In genomic region chr7:26136831-26137230, GRCh38 we compare ENCODE assay signal across 31 cellular contexts.
"Had no signal": no experiment of that assay in that cellular context is flagged by ENCODE, and none has a peak within 500 bp of the region (broad histone marks: within the 10 kb centered on the region; RNA-seq: fewer than 3 reads in every experiment).

No MANE protein-coding gene starts in this region.

- H3K36me3 Mint-ChIP-seq: activated CD4-positive, alpha-beta memory T cell treated with anti-CD3 and anti-CD28 coated beads for 36 hours; activated CD8-positive, alpha-beta memory T cell treated with anti-CD3 and anti-CD28 coated beads, Interleukin-2, amount 10 ng/mL, durations not matched to agents 7 days and 5 days had no signal

- H3K4me3 Mint-ChIP-seq: activated CD4-positive, alpha-beta memory T cell treated with anti-CD3 and anti-CD28 coated beads for 36 hours; activated CD4-positive, alpha-beta T cell treated with anti-CD3 and anti-CD28 coated beads for 36 hours; activated CD4-positive, alpha-beta T cell treated with anti-CD3 and anti-CD28 coated beads, Interleukin-2, amount 10 ng/mL, durations not matched to agents 24 days and 14 days; activated CD8-positive, alpha-beta memory T cell treated with anti-CD3 and anti-CD28 coated beads, Interleukin-2, amount 10 ng/mL, durations not matched to agents 7 days and 5 days; activated CD8-positive, alpha-beta T cell treated with anti-CD3 and anti-CD28 coated beads, Interleukin-2, amount 10 ng/mL, durations not matched to agents 7 days and 5 days; activated naive CD8-positive, alpha-beta T cell; activated T-cell treated with anti-CD3 and anti-CD28 coated beads, Interleukin-2, amount 50 U/mL, for 72 hours; central memory CD8-positive, alpha-beta T cell; dendritic cell treated with granulocyte-macrophage colony-stimulating factor and Interleukin-4, amounts not matched to agents 40 ng/mL and 50 ng/mL, for 4 days; effector memory CD8-positive, alpha-beta T cell; T-helper 17 cell; T-helper 2 cell treated with Interferon-gamma antibody and Interleukin-4, amounts not matched to agents 5 μg/mL and 100 μg/mL, for 36 hours had no signal

- DNase-seq: activated CD4-positive, alpha-beta memory T cell treated with anti-CD3 and anti-CD28 coated beads for 36 hours; activated CD4-positive, alpha-beta T cell treated with anti-CD3 and anti-CD28 coated beads for 36 hours; activated CD4-positive, alpha-beta T cell treated with anti-CD3 and anti-CD28 coated beads, Interleukin-2, amount 10 ng/mL, durations not matched to agents 24 days and 14 days; activated CD4-positive, CD25-positive, alpha-beta regulatory T cell; activated CD4-positive, CD25-positive, alpha-beta regulatory T cell treated with anti-CD3 and anti-CD28 coated beads, Interleukin-2, amount 50 U/mL, for 72 hours; activated CD8-positive, alpha-beta memory T cell treated with anti-CD3 and anti-CD28 coated beads, Interleukin-2, amount 10 ng/mL, durations not matched to agents 7 days and 5 days; activated CD8-positive, alpha-beta memory T cell treated with anti-CD3 and anti-CD28 coated beads, Interleukin-2, amount 50 U/mL, for 4 hours; activated CD8-positive, alpha-beta T cell treated with anti-CD3 and anti-CD28 coated beads, Interleukin-2, amount 10 ng/mL, durations not matched to agents 7 days and 5 days; activated gamma-delta T cell; activated naive CD4-positive, alpha-beta T cell treated with anti-CD3 and anti-CD28 coated beads, Interleukin-2, amount 50 U/mL, for 16 hours; activated naive CD4-positive, alpha-beta T cell treated with Interleukin-2 at 50 U/mL for 16 hours; activated T-cell treated with anti-CD3 and anti-CD28 coated beads, Interleukin-2, amount 50 U/mL, for 1 hour; activated T-cell treated with anti-CD3 and anti-CD28 coated beads, Interleukin-2, amount 50 U/mL, for 72 hours; amniotic stem cell; anterior cingulate cortex; brain microvascular endothelial cell; effector CD4-positive, alpha-beta T cell; effector memory CD8-positive, alpha-beta T cell; erythroblast; foreskin keratinocyte; gastrocnemius medialis; glutamatergic neuron; heart left ventricle; T-helper 17 cell; T1000 had no signal

- H3K27me3 ChIP-seq: brain microvascular endothelial cell, esophagus muscularis mucosa, foreskin keratinocyte, gastrocnemius medialis had no signal

- H3K9me3 Mint-ChIP-seq: activated CD4-positive, alpha-beta memory T cell treated with anti-CD3 and anti-CD28 coated beads for 36 hours; activated CD4-positive, alpha-beta T cell treated with anti-CD3 and anti-CD28 coated beads, Interleukin-2, amount 10 ng/mL, durations not matched to agents 24 days and 14 days; activated T-cell treated with anti-CD3 and anti-CD28 coated beads, Interleukin-2, amount 50 U/mL, for 72 hours; central memory CD8-positive, alpha-beta T cell; dendritic cell treated with granulocyte-macrophage colony-stimulating factor and Interleukin-4, amounts not matched to agents 40 ng/mL and 50 ng/mL, for 4 days; effector memory CD8-positive, alpha-beta T cell; T-helper 2 cell treated with Interferon-gamma antibody and Interleukin-4, amounts not matched to agents 5 μg/mL and 100 μg/mL, for 36 hours had no signal

- H3K4me1 Mint-ChIP-seq: activated CD4-positive, alpha-beta T cell treated with anti-CD3 and anti-CD28 coated beads for 36 hours; activated CD4-positive, alpha-beta T cell treated with anti-CD3 and anti-CD28 coated beads, Interleukin-2, amount 10 ng/mL, durations not matched to agents 24 days and 14 days; activated CD8-positive, alpha-beta memory T cell treated with anti-CD3 and anti-CD28 coated beads, Interleukin-2, amount 10 ng/mL, durations not matched to agents 7 days and 5 days; central memory CD8-positive, alpha-beta T cell; T-helper 17 cell had no signal

- H3K36me3 ChIP-seq: brain microvascular endothelial cell, esophagus muscularis mucosa, gastrocnemius medialis, heart left ventricle had no signal

- H3K27me3 Mint-ChIP-seq: activated CD4-positive, alpha-beta memory T cell treated with anti-CD3 and anti-CD28 coated beads for 36 hours; activated CD4-positive, alpha-beta T cell treated with anti-CD3 and anti-CD28 coated beads for 36 hours; activated naive CD8-positive, alpha-beta T cell had no signal

- H3K9me3 ChIP-seq: esophagus muscularis mucosa, gastrocnemius medialis had no signal

- H3K4me3 ChIP-seq: coronary artery, esophagus muscularis mucosa, gastrocnemius medialis, heart left ventricle had no signal

- H3K27ac ChIP-seq: brain microvascular endothelial cell, coronary artery, esophagus muscularis mucosa, foreskin keratinocyte, gastrocnemius medialis, heart left ventricle had no signal

- H3K4me1 ChIP-seq: esophagus muscularis mucosa, foreskin keratinocyte, gastrocnemius medialis had no signal

- ATAC-seq: activated CD4-positive, alpha-beta T cell treated with anti-CD3 and anti-CD28 coated beads for 36 hours; activated CD8-positive, alpha-beta memory T cell treated with anti-CD3 and anti-CD28 coated beads, Interleukin-2, amount 10 ng/mL, durations not matched to agents 7 days and 5 days; activated CD8-positive, alpha-beta T cell treated with anti-CD3 and anti-CD28 coated beads, Interleukin-2, amount 10 ng/mL, durations not matched to agents 7 days and 5 days; activated T-cell treated with anti-CD3 and anti-CD28 coated beads, Interleukin-2, amount 50 U/mL, for 72 hours; effector memory CD8-positive, alpha-beta T cell; foreskin keratinocyte; gastrocnemius medialis; heart left ventricle; T-helper 17 cell had no signal

- H3K27ac Mint-ChIP-seq: activated CD4-positive, alpha-beta memory T cell treated with anti-CD3 and anti-CD28 coated beads for 36 hours; activated CD4-positive, alpha-beta T cell treated with anti-CD3 and anti-CD28 coated beads for 36 hours; activated CD4-positive, alpha-beta T cell treated with anti-CD3 and anti-CD28 coated beads, Interleukin-2, amount 10 ng/mL, durations not matched to agents 24 days and 14 days; activated CD8-positive, alpha-beta memory T cell treated with anti-CD3 and anti-CD28 coated beads, Interleukin-2, amount 10 ng/mL, durations not matched to agents 7 days and 5 days; activated CD8-positive, alpha-beta T cell treated with anti-CD3 and anti-CD28 coated beads, Interleukin-2, amount 10 ng/mL, durations not matched to agents 7 days and 5 days; activated naive CD8-positive, alpha-beta T cell; activated T-cell treated with anti-CD3 and anti-CD28 coated beads, Interleukin-2, amount 50 U/mL, for 72 hours; dendritic cell treated with granulocyte-macrophage colony-stimulating factor and Interleukin-4, amounts not matched to agents 40 ng/mL and 50 ng/mL, for 4 days; effector memory CD8-positive, alpha-beta T cell; T-helper 17 cell; T-helper 2 cell treated with Interferon-gamma antibody and Interleukin-4, amounts not matched to agents 5 μg/mL and 100 μg/mL, for 36 hours had no signal
